9 cellular contexts compared by ENCODE assay signal in genomic region chr4:142379277-142380051, GRCh38.
A peak's percentile ranks its signal among the peaks of the same experiment; 100 is the strongest.
DNase-seq lines count a peak whose midpoint lies in the region; ATAC-seq and TF ChIP-seq lines count a peak whose summit lies in the region.
"Had no signal": no experiment of that assay in that cellular context is flagged by ENCODE, and none has a peak within 500 bp of the region (broad histone marks: within the 10 kb centered on the region; RNA-seq: fewer than 3 reads in every experiment).

No MANE protein-coding gene starts in this region.

- TF ChIP-seq POLR2A in Peyer's patch (IDR thresholded peaks at IDR 0.05): no peak

- H3K4me3 ChIP-seq in retinal pigment epithelial cell (ENCODE audit: low read length) (no peak overlapping the region), Peyer's patch (no peak overlapping the region)

- no peaks in the 10 kb centered on the region for H3K27me3 ChIP-seq in Peyer's patch

- no peak for ATAC-seq in GM18873 (IDR thresholded peaks at IDR 0.05; ENCODE audit: low FRiP score, unreplicated experiment)

- no peaks in the 10 kb centered on the region for H3K36me3 ChIP-seq in Peyer's patch

- H3K4me1 ChIP-seq in Peyer's patch: no peaks in the 10 kb centered on the region

- H3K27ac ChIP-seq in epithelial cell of prostate (peak overlapping the region; percentile 87), Peyer's patch (peak overlapping the region in 1 of 4 donors; percentile 4)
- H3K27ac ChIP-seq: KMS-11 had no signal

- TF ChIP-seq CTCF in retinal pigment epithelial cell (conservative IDR thresholded peaks at IDR 0.05; ENCODE audit: low read depth, low read length) (no peak), Peyer's patch (IDR thresholded peaks at IDR 0.05) (no peak)

- DNase-seq in GM03348 (ENCODE audit: low spot score) (peak; percentile 62), RKO (ENCODE audit: low spot score) (peak; percentile 13), epithelial cell of prostate (ENCODE audit: low read depth, low spot score) (no peak), retinal pigment epithelial cell (ENCODE audit: low read depth) (peak; percentile 95), NCI-H2196 (lab: John Stamatoyannopoulos, UW; ENCODE audit: unreplicated experiment) (no peak), NCI-H1105 (lab: John Stamatoyannopoulos, UW) (no peak), Peyer's patch (no peak)

- H3K9me3 ChIP-seq in Peyer's patch: no peaks in the 10 kb centered on the region

Comparison
In these comparisons a context has a peak if more than half of its experiments do, and no peak if none do; other contexts are left out.
1. DNase-seq: peak in GM03348 (single experiment), RKO (single experiment) and retinal pigment epithelial cell (single experiment); none in epithelial cell of prostate (single experiment), NCI-H2196 (single experiment), NCI-H1105 (single experiment) and Peyer's patch (0 of 3).